20 cellular contexts compared by ENCODE assay signal in genomic region chr15:75698399-75698747, GRCh38.
"Had no signal": no experiment of that assay in that cellular context is flagged by ENCODE, and none has a peak within 500 bp of the region (broad histone marks: within the 10 kb centered on the region; RNA-seq: fewer than 3 reads in every experiment).

No MANE protein-coding gene starts in this region.

- H3K27ac ChIP-seq: suprapubic skin had no signal

- H3K9me3 Mint-ChIP-seq: activated T-helper 2 cell treated with anti-CD3 and anti-CD28 coated beads, Interferon-gamma antibody, Interleukin-2, Interleukin-4, amounts not matched to agents 10 μg/mL and 5 μg/mL and 100 μg/mL, durations not matched to agents 14 hours and 24 hours and 36 hours had no signal

- H3K4me3 ChIP-seq: lung, skin epidermis, suprapubic skin had no signal

- H3K27me3 ChIP-seq: suprapubic skin had no signal

- H3K36me3 ChIP-seq: suprapubic skin had no signal

- H3K36me3 Mint-ChIP-seq: naive B cell had no signal

- DNase-seq: activated CD4-positive, alpha-beta T cell treated with anti-CD3 and anti-CD28 coated beads for 1 hour; activated CD4-positive, alpha-beta T cell treated with anti-CD3 and anti-CD28 coated beads, Interleukin-2, amount 50 U/mL, for 4 hours; activated naive CD4-positive, alpha-beta T cell treated with anti-CD3 and anti-CD28 coated beads, Interleukin-2, amount 50 U/mL, for 16 hours; activated T-cell treated with anti-CD3 and anti-CD28 coated beads, Interleukin-2, amount 50 U/mL, for 1 hour; central memory CD4-positive, alpha-beta T cell; cortex of kidney; effector memory CD4-positive, alpha-beta T cell; left cardiac atrium; midbrain; naive B cell; stimulated activated CD4-positive, alpha-beta T cell treated with anti-CD3 and anti-CD28 coated beads, Interleukin-15, amount 100 ng/mL, for 24 hours; stimulated activated CD4-positive, alpha-beta T cell treated with anti-CD3 and anti-CD28 coated beads, Interleukin-4, amount 100 ng/mL, for 1 hour; stimulated activated naive CD4-positive, alpha-beta T cell; T-helper 1 cell; T1000 had no signal

- H3K9me3 ChIP-seq: suprapubic skin had no signal

- H3K27me3 Mint-ChIP-seq: naive B cell had no signal

- H3K27ac Mint-ChIP-seq: activated T-helper 2 cell treated with anti-CD3 and anti-CD28 coated beads, Interferon-gamma antibody, Interleukin-2, Interleukin-4, amounts not matched to agents 10 μg/mL and 5 μg/mL and 100 μg/mL, durations not matched to agents 14 hours and 24 hours and 36 hours had no signal

- ATAC-seq: left cardiac atrium, SK-N-SH treated with all-trans-retinoic acid at 6 μM for 48 hours had no signal
